21 cellular contexts compared by ENCODE assay signal in genomic region chr1:51324271-51325010, GRCh38.
"Had no signal": no experiment of that assay in that cellular context is flagged by ENCODE, and none has a peak within 500 bp of the region (broad histone marks: within the 10 kb centered on the region; RNA-seq: fewer than 3 reads in every experiment).

No MANE protein-coding gene starts in this region.

- H3K27ac ChIP-seq: coronary artery, esophagus squamous epithelium, gastroesophageal sphincter, heart left ventricle, left lung, right lobe of liver, uterus had no signal

- DNase-seq: activated CD8-positive, alpha-beta memory T cell treated with anti-CD3 and anti-CD28 coated beads, Interleukin-2, amount 50 U/mL, for 4 hours; activated T-cell treated with anti-CD3 and anti-CD28 coated beads, Interleukin-2, amount 50 U/mL, for 24 hours; aorta; esophagus squamous epithelium; left lung; midbrain; nephron progenitor cell; stimulated activated CD4-positive, alpha-beta T cell treated with anti-CD3 and anti-CD28 coated beads, Interleukin-1b, Interleukin-23, amount 100 ng/mL, for 48 hours; T-helper 1 cell; trophoblast cell; uterus had no signal

- H3K36me3 Mint-ChIP-seq: activated naive CD4-positive, alpha-beta T cell treated with anti-CD3 and anti-CD28 coated beads, Interleukin-2, amount 50 U/mL, for 72 hours; stimulated activated memory B cell treated with anti-CD40 and anti-IgM and Interleukin-4, amounts not matched to agents 10 μg/mL and 1 μg/mL and 100 μg/mL, for 72 hours; WTC11 had no signal

- H3K4me1 ChIP-seq: left lung, uterus had no signal

- H3K9me3 Mint-ChIP-seq: activated naive CD4-positive, alpha-beta T cell treated with anti-CD3 and anti-CD28 coated beads, Interleukin-2, amount 50 U/mL, for 72 hours; activated T-cell treated with anti-CD3 and anti-CD28 coated beads, Interleukin-2, amount 50 U/mL, for 24 hours; activated T-helper 17 cell treated with anti-CD3 and anti-CD28 coated beads, Interleukin-2, amount 50 U/mL, for 72 hours; nephron progenitor cell; stimulated activated memory B cell treated with anti-CD40 and anti-IgM and Interleukin-4, amounts not matched to agents 10 μg/mL and 1 μg/mL and 100 μg/mL, for 72 hours; WTC11 had no signal

- H3K4me3 ChIP-seq: coronary artery, esophagus squamous epithelium, gastroesophageal sphincter, heart left ventricle, left lung, lung, right lobe of liver, skin epidermis, uterus had no signal

- H3K36me3 ChIP-seq: esophagus squamous epithelium, gastroesophageal sphincter, heart left ventricle, left lung, right lobe of liver, uterus had no signal

- H3K4me1 Mint-ChIP-seq: activated T-helper 17 cell treated with anti-CD3 and anti-CD28 coated beads, Interleukin-2, amount 50 U/mL, for 72 hours; stimulated activated memory B cell treated with anti-CD40 and anti-IgM and Interleukin-4, amounts not matched to agents 10 μg/mL and 1 μg/mL and 100 μg/mL, for 72 hours had no signal

- H3K27ac Mint-ChIP-seq: activated naive CD4-positive, alpha-beta T cell treated with anti-CD3 and anti-CD28 coated beads, Interleukin-2, amount 50 U/mL, for 72 hours; activated T-cell treated with anti-CD3 and anti-CD28 coated beads, Interleukin-2, amount 50 U/mL, for 24 hours; activated T-helper 17 cell treated with anti-CD3 and anti-CD28 coated beads, Interleukin-2, amount 50 U/mL, for 72 hours; nephron progenitor cell; stimulated activated memory B cell treated with anti-CD40 and anti-IgM and Interleukin-4, amounts not matched to agents 10 μg/mL and 1 μg/mL and 100 μg/mL, for 72 hours; WTC11 had no signal

- H3K9me3 ChIP-seq: esophagus squamous epithelium, gastroesophageal sphincter, heart left ventricle, left lung, right lobe of liver, uterus had no signal

- H3K4me3 Mint-ChIP-seq: activated T-cell treated with anti-CD3 and anti-CD28 coated beads, Interleukin-2, amount 50 U/mL, for 24 hours; activated T-helper 17 cell treated with anti-CD3 and anti-CD28 coated beads, Interleukin-2, amount 50 U/mL, for 72 hours; nephron progenitor cell; stimulated activated memory B cell treated with anti-CD40 and anti-IgM and Interleukin-4, amounts not matched to agents 10 μg/mL and 1 μg/mL and 100 μg/mL, for 72 hours; WTC11 had no signal

- H3K27me3 ChIP-seq: right lobe of liver, uterus had no signal
